ENCODE assay signal across 12 cellular contexts in genomic region chr20:53657732-53658131, GRCh38.
A peak's percentile ranks its signal among the peaks of the same experiment; 100 is the strongest.
DNase-seq lines count a peak whose midpoint lies in the region; ATAC-seq, FAIRE-seq and TF ChIP-seq lines count a peak whose summit lies in the region.
"Had no signal": no experiment of that assay in that cellular context is flagged by ENCODE, and none has a peak within 500 bp of the region (broad histone marks: within the 10 kb centered on the region; RNA-seq: fewer than 3 reads in every experiment).

No MANE protein-coding gene starts in this region.

- no peaks in the 10 kb centered on the region for H3K9me3 Mint-ChIP-seq in CD4-positive, alpha-beta memory T cell

- 0 out of 3 replicates have a peak, but pooled peaks have one; percentile 8 for ATAC-seq in K562
- no peak for ATAC-seq in HG03520 (IDR thresholded peaks at IDR 0.05; ENCODE audit: unreplicated experiment)

- no peaks in the 10 kb centered on the region for H3K36me3 Mint-ChIP-seq in CD4-positive, alpha-beta memory T cell

- peak overlapping the region; percentile 46; the same call in 1 of the 2 replicates for H2AFZ ChIP-seq in K562 (ENCODE audit: low read depth, low read length)

- TF ChIP-seq RAD21 in K562 (CRISPR knock-in tag; conservative IDR thresholded peaks at IDR 0.05 in 1 of 2, IDR thresholded peaks at IDR 0.05 in 1 of 2), result no peak

- peak overlapping the region in 6 of 7 donors; percentile 48 to 77 (median 59) for H3K27ac Mint-ChIP-seq in CD4-positive, alpha-beta memory T cell

- H3K9ac ChIP-seq in HUES64 (ENCODE audit: low read depth, low read length), result 0 out of 2 replicates have a peak overlapping the region, but pooled peaks have one; percentile 27
- no peak overlapping the region for H3K9ac ChIP-seq in K562 (ENCODE audit: insufficient read depth in 1 of 2, low read depth in 2 of 2, low read length in 2 of 2)

- H3K4me3 ChIP-seq in CD4-positive, alpha-beta memory T cell (ENCODE audit: low read length in 2 of 2), result no peak overlapping the region
- H3K4me3 ChIP-seq in HUES64 (ENCODE audit: low read length) (no peak overlapping the region), K562 (no peak overlapping the region), neutrophil (ENCODE audit: low read depth in 1 of 2, low read length in 1 of 2) (no peak overlapping the region)
- H3K4me3 ChIP-seq: SJSA1 had no signal

- no peaks in the 10 kb centered on the region for H3K27me3 ChIP-seq in CD4-positive, alpha-beta memory T cell (ENCODE audit: insufficient read depth, low read length)
- H3K27me3 ChIP-seq in HUES64 (ENCODE audit: insufficient read depth, low read length) (no peaks in the 10 kb centered on the region), K562 (ENCODE audit: control insufficient read depth in 2 of 2, insufficient read depth in 2 of 2, low read length in 2 of 2) (no peaks in the 10 kb centered on the region), neutrophil (no peaks in the 10 kb centered on the region)
- H3K27me3 ChIP-seq: SJSA1 had no signal

- FAIRE-seq in K562 (lab: Jason Lieb, UNC) (no peak), frontal cortex (lab: Jason Lieb, UNC) (no peak)

- no CpG with 5 or more reads among the region's 1 CpG for WGBS in HUES64
- WGBS in K562 (ENCODE audit: insufficient coverage, low coverage, missing lambda C conversion rate), result 0% methylated on average over 1 of the region's 1 CpG

- BruUV-seq in K562 (replicated peaks; lab: Mats Ljungman, UMichigan), result no TSS peak

- no peak overlapping the region for H3K27ac ChIP-seq in CD4-positive, alpha-beta memory T cell (ENCODE audit: low read depth, low read length)
- H3K27ac ChIP-seq in HUES64 (ENCODE audit: low read depth, low read length) (no peak overlapping the region), K562 (ENCODE audit: extremely low read depth, low read depth, low read length) (no peak overlapping the region), neutrophil (peak overlapping the region; percentile 40)
- H3K27ac ChIP-seq: SJSA1 had no signal

- TF ChIP-seq POLR2A in K562 (conservative IDR thresholded peaks at IDR 0.05), result no peak

- H4K20me1 ChIP-seq in K562 (replicated peaks; ENCODE audit: control insufficient read depth, insufficient read depth, low read length), result no peaks in the 10 kb centered on the region

- no peaks in the 10 kb centered on the region for H3K27me3 Mint-ChIP-seq in CD4-positive, alpha-beta memory T cell

- no peak for TF ChIP-seq EP300 in K562 (IDR thresholded peaks at IDR 0.05; ENCODE audit: low read length)

- H3K9me3 ChIP-seq in CD4-positive, alpha-beta memory T cell (ENCODE audit: control insufficient read depth in 1 of 2, low read length in 2 of 2), result no peaks in the 10 kb centered on the region
- no peaks in the 10 kb centered on the region for H3K9me3 ChIP-seq in HUES64 (ENCODE audit: insufficient read depth, low read depth, low read length)
- H3K9me3 ChIP-seq in K562 (replicated peaks; ENCODE audit: control insufficient read depth, insufficient read depth, low read depth, low read length), result no peaks in the 10 kb centered on the region
- no peaks in the 10 kb centered on the region for H3K9me3 ChIP-seq in neutrophil
- H3K9me3 ChIP-seq: SJSA1 had no signal

- peaks cover 41 to 75% (median 58%) of the 10 kb centered on the region in 4 donors for H3K4me1 Mint-ChIP-seq in CD4-positive, alpha-beta memory T cell

- intact Hi-C loops in CD4-positive, alpha-beta memory T cell (cut with micrococcal nuclease), result no loop called here
- intact Hi-C loops in K562 (cut with micrococcal nuclease), result loop anchor here (5.0 kb wide), 1 partner anchor 50 kb away; no protein-coding TSS in a partner anchor
- intact Hi-C loops in cardiac septum (cut with DNase I), result no loop called here

- POLR2A ChIA-PET in CD4-positive, alpha-beta memory T cell (lab: Charles Lee; ENCODE audit: partially characterized antibody), result interaction anchor here (1.0 to 5.0 kb wide), 11 partner anchors 12 to 215 kb away, joined by 3 to 44 read pairs (median 5); no protein-coding TSS in a partner anchor
- POLR2A ChIA-PET in K562 (lab: Yijun Ruan, JAX), result interaction anchor here (0.6 to 1.3 kb wide), 3 partner anchors 21 to 548 kb away, joined by 3 to 4 read pairs (median 3); no protein-coding TSS in a partner anchor

- H3K36me3 ChIP-seq in CD4-positive, alpha-beta memory T cell (ENCODE audit: insufficient read depth, low read length), result no peaks in the 10 kb centered on the region
- H3K36me3 ChIP-seq in HUES64 (ENCODE audit: insufficient read depth, low read length) (no peaks in the 10 kb centered on the region), K562 (ENCODE audit: control insufficient read depth, insufficient read depth, low read length) (no peaks in the 10 kb centered on the region), neutrophil (no peaks in the 10 kb centered on the region)
- H3K36me3 ChIP-seq: SJSA1 had no signal

- CTCF ChIA-PET in CD4-positive, alpha-beta memory T cell (lab: Charles Lee; ENCODE audit: partially characterized antibody), result interaction anchor here (1.5 to 2.5 kb wide), 2 partner anchors 15 to 258 kb away, joined by 8 to 11 read pairs; no protein-coding TSS in a partner anchor
- CTCF ChIA-PET in K562 (lab: Yijun Ruan, JAX; ENCODE audit: low intra/inter-chr PET ratio), result interaction anchor here (0.6 kb wide), 1 partner anchor 22 kb away, joined by 5 read pairs; no protein-coding TSS in a partner anchor

- DNase-seq in CD4-positive, alpha-beta memory T cell, result no peak
- DNase-seq in K562 (ENCODE audit: extremely low read depth in 1 of 4, low spot score in 3 of 4), result peak in 1 of 4 experiments; percentile 44
- DNase-seq in cardiac septum (ENCODE audit: low spot score), result no peak
- no peak for DNase-seq in foreskin melanocyte
- DNase-seq in frontal cortex (ENCODE audit: low spot score in 2 of 2), result no peak
- DNase-seq: caudate nucleus; NCI-H2081 treated with DMSO at 0.1 percent for 48 hours; stimulated activated CD4-positive, alpha-beta T cell treated with anti-CD3 and anti-CD28 coated beads, Interleukin-2, amount 100 ng/mL, for 48 hours had no signal

- no peaks in the 10 kb centered on the region for H3K79me2 ChIP-seq in K562 (ENCODE audit: control insufficient read depth, insufficient read depth, low read length)

- H3K4me3 Mint-ChIP-seq in CD4-positive, alpha-beta memory T cell, result peak overlapping the region in 2 of 8 donors; percentile 65 to 70

- no peaks in the 10 kb centered on the region for H3K9me1 ChIP-seq in K562 (ENCODE audit: control insufficient read depth, insufficient read depth, low read length)

- H3K4me2 ChIP-seq in K562 (ENCODE audit: insufficient read depth, low read length), result no peak overlapping the region

- in situ Hi-C loops in K562 (cut with MboI), result no loop called here

- peaks cover 60% of the 10 kb centered on the region for H3K4me1 ChIP-seq in CD4-positive, alpha-beta memory T cell (ENCODE audit: insufficient read depth, low read length)
- H3K4me1 ChIP-seq in HUES64 (ENCODE audit: insufficient read depth, low read length) (peaks cover 36% of the 10 kb centered on the region), K562 (replicated peaks in 1 of 2; ENCODE audit: control insufficient read depth in 2 of 2, insufficient read depth in 2 of 2, low read length in 2 of 2) (peaks cover 7 to 25% of the 10 kb centered on the region in 2 experiments), neutrophil (ENCODE audit: control insufficient read depth in 1 of 2, insufficient read depth in 1 of 2, low read depth in 1 of 2, low read length in 1 of 2) (peaks cover 59 to 65% of the 10 kb centered on the region in 2 experiments)

- TF ChIP-seq CTCF in K562 (IDR thresholded peaks at IDR 0.05 in 2 of 3, conservative IDR thresholded peaks at IDR 0.05 in 1 of 3; ENCODE audit: insufficient read depth in 2 of 3, low read depth in 1 of 3, low read length in 3 of 3) (no peak), neutrophil (IDR thresholded peaks at IDR 0.05) (no peak)

TF ChIP-seq in K562, 482 proteins besides CTCF, POLR2A, EP300 and RAD21 (continues in another document):
- TF ChIP-seq POLR3A (IDR thresholded peaks at IDR 0.05; ENCODE audit: borderline replicate concordance, extremely low read depth, insufficient read depth, insufficient read length) (no peak), HMG20B (CRISPR knock-in tag; IDR thresholded peaks at IDR 0.05) (no peak), NFIC (IDR thresholded peaks at IDR 0.05) (peak; percentile 49; the same call in 1 of the 2 replicates), RBM14 (IDR thresholded peaks at IDR 0.05; ENCODE audit: borderline replicate concordance, insufficient read depth, low read depth, low read length) (no peak), ZBTB33 (CRISPR knock-in tag; IDR thresholded peaks at IDR 0.05) (no peak)
